24 cellular contexts compared by ENCODE assay signal in the genomic region with DNA sequence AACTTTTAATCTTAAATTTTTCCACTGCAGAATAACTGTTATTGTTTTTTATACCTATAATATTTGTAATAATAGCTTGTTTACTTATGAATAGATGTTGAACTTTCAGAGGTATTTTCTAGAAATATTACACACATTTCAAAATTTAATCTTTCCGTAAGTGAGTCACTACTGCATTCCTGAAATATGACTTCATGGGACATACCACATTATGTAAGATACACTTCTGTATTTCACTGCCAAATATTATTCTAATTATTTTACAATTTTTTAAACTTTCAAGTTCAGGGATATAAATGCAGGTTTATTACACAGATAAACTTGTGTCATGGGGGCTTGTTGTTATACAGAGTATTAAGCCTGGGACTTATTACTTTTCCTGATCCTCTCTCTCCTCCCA.
"Had no signal": no experiment of that assay in that cellular context is flagged by ENCODE, and none has a peak within 500 bp of the region (broad histone marks: within the 10 kb centered on the region; RNA-seq: fewer than 3 reads in every experiment).

No MANE protein-coding gene starts in this region.

- DNase-seq: activated CD4-positive, alpha-beta memory T cell treated with anti-CD3 and anti-CD28 coated beads for 36 hours; activated CD4-positive, alpha-beta T cell treated with anti-CD3 and anti-CD28 coated beads, Interleukin-2, amount 10 ng/mL, durations not matched to agents 7 days and 5 days; activated CD4-positive, CD25-positive, alpha-beta regulatory T cell; activated CD8-positive, alpha-beta memory T cell treated with anti-CD3 and anti-CD28 coated beads for 24 hours; activated effector memory CD4-positive, alpha-beta T cell treated with anti-CD3 and anti-CD28 coated beads, Interleukin-2, amount 50 U/mL, for 16 hours; activated naive CD4-positive, alpha-beta T cell treated with Interleukin-2 at 50 U/mL for 16 hours; activated naive CD8-positive, alpha-beta T cell treated with anti-CD3 and anti-CD28 coated beads, Interleukin-2, amount 50 U/mL, for 24 hours; activated T-cell treated with anti-CD3 and anti-CD28 coated beads, Interleukin-2, amount 50 U/mL, for 4 hours; amniotic stem cell; brain microvascular endothelial cell; central memory CD4-positive, alpha-beta T cell; KG1; NCI-H1092; NCI-H1417; NCI-H1930; NCI-H2107; NCI-H2171 treated with DMSO at 0.1 percent for 48 hours; NCI-H510A treated with DMSO at 0.1 percent for 48 hours; NK-92 treated with Interleukin-12 subunit alpha and Interleukin-12 subunit beta, amount 100 ng/mL, for 24 hours; OCI-M1; SIG-M5; T-helper 1 cell had no signal

- H3K36me3 ChIP-seq: brain microvascular endothelial cell had no signal

- ATAC-seq: activated naive CD4-positive, alpha-beta T cell treated with anti-CD3 and anti-CD28 coated beads, Interleukin-2, amount 50 U/mL, for 72 hours; activated naive CD8-positive, alpha-beta T cell treated with anti-CD3 and anti-CD28 coated beads, Interleukin-2, amount 50 U/mL, for 24 hours; activated T-cell treated with anti-CD3 and anti-CD28 coated beads, Interleukin-2, amount 50 U/mL, for 4 hours had no signal

- H3K27ac ChIP-seq: brain microvascular endothelial cell, VCaP had no signal

- H3K27me3 ChIP-seq: brain microvascular endothelial cell had no signal
